In genomic region chr1:74733616-74734484, GRCh38 we compare ENCODE assay signal across 8 cellular contexts. TPM values are rescaled to one million over a fixed set of nuclear protein-coding genes. Genes with fewer than 3 reads are reported as not detected.
A peak's percentile ranks its signal among the peaks of the same experiment; 100 is the strongest.
DNase-seq lines count a peak whose midpoint lies in the region; ATAC-seq, FAIRE-seq and TF ChIP-seq lines count a peak whose summit lies in the region.

No MANE protein-coding gene starts in this region.

- H3K36me3 ChIP-seq in OCI-LY3 (replicated peaks; ENCODE audit: low read depth, low read length) (peaks cover 21% of the 10 kb centered on the region), pancreas (peaks cover 0 to 10% (median 0%) of the 10 kb centered on the region in 3 donors)

- H3K9ac ChIP-seq in OCI-LY3 (ENCODE audit: low read length), result peak overlapping the region; percentile 83

- ATAC-seq in Right ventricle myocardium superior (ENCODE audit: poor library complexity) (peak; percentile 78), pancreas (peak; percentile 56 to 83 (median 72))

- H3K4me2 ChIP-seq in OCI-LY3 (ENCODE audit: low read length), result peak overlapping the region; percentile 98

- WGBS in pancreas, 2 donors, result 19 to 20% methylated on average over 11 of the region's 11 CpGs

- peak overlapping the region; percentile 86 for H3K27ac ChIP-seq in OCI-LY3 (ENCODE audit: low read length)
- peak overlapping the region; percentile 79 to 97 (median 86) for H3K27ac ChIP-seq in pancreas

- intact Hi-C loops in Right ventricle myocardium superior (cut with DNase I), result no loop called here
- intact Hi-C loops in pancreas (cut with DNase I), result no loop called here

- TF ChIP-seq POLR2A in H54 (IDR thresholded peaks at IDR 0.05; ENCODE audit: low read depth, low read length), result no peak

- FAIRE-seq in H54 (lab: Jason Lieb, UNC) (peak; percentile 27), pancreas (lab: Jason Lieb, UNC) (no peak)

- H3K9me3 ChIP-seq in OCI-LY3 (ENCODE audit: insufficient read depth, low read length), result no peaks in the 10 kb centered on the region
- no peaks in the 10 kb centered on the region for H3K9me3 ChIP-seq in pancreas

- H3K4me1 ChIP-seq in OCI-LY3 (ENCODE audit: low read length), result peaks cover 19% of the 10 kb centered on the region
- H3K4me1 ChIP-seq in pancreas, result peaks cover 4 to 21% (median 6%) of the 10 kb centered on the region in 3 donors

- peak overlapping the region; percentile 63 for H2AFZ ChIP-seq in OCI-LY3 (ENCODE audit: low read depth, low read length)

- H3K79me2 ChIP-seq in OCI-LY3 (ENCODE audit: low read length), result peaks cover 19% of the 10 kb centered on the region

- no peaks in the 10 kb centered on the region for H4K20me1 ChIP-seq in OCI-LY3 (ENCODE audit: insufficient read depth, low read length)

- H3K4me3 ChIP-seq in GM08714 (ENCODE audit: low read length), result peak overlapping the region; percentile 91
- H3K4me3 ChIP-seq in OCI-LY3 (ENCODE audit: low read length), result peak overlapping the region; percentile 87
- H3K4me3 ChIP-seq in pancreas, result peak overlapping the region; percentile 54 to 70 (median 61)

- peak; percentile 16 for DNase-seq in H54 (ENCODE audit: insufficient read length, low spot score)
- peak; percentile 48 for DNase-seq in KG1 (lab: John Stamatoyannopoulos, UW)
- DNase-seq in activated naive CD8-positive, alpha-beta T cell treated with anti-CD3 and anti-CD28 coated beads, Interleukin-2, amount 50 U/mL, for 16 hours (ENCODE audit: low read depth, low spot score), result peak; percentile 1
- DNase-seq in Right ventricle myocardium superior, result no peak
- DNase-seq in pancreas, result peak in 3 of 6 donors; percentile 7 to 33 (median 17)
- no peak for DNase-seq in mesenteric fat pad (ENCODE audit: low spot score)

- peak; percentile 68 for TF ChIP-seq CTCF in OCI-LY3 (IDR thresholded peaks at IDR 0.05; ENCODE audit: low read depth, low read length)
- peak; percentile 47 to 70 (median 52) for TF ChIP-seq CTCF in pancreas (IDR thresholded peaks at IDR 0.05)

- H3K27me3 ChIP-seq in OCI-LY3 (ENCODE audit: low read depth, low read length) (no peaks in the 10 kb centered on the region), pancreas (no peaks in the 10 kb centered on the region)

RNA-seq across cellular contexts. Expression of gene TYW3, which starts 0.9 kb away (rescaled TPM):
- total RNA-seq in Right ventricle myocardium superior, result 18.5 TPM
- total RNA-seq in pancreas, result 10 to 100 TPM in 1 of 6 donors, 1 to 10 TPM in 5; 5.0 to 10.3 (median 8.1) TPM
- 10 to 100 TPM in 1 of 2 donors, 1 to 10 TPM in 1; 9.4 to 12.4 TPM for polyA plus RNA-seq in pancreas
- total RNA-seq in mesenteric fat pad, result 17.9 TPM

RNA-seq across cellular contexts. Expression of gene CRYZ, which starts 1.0 kb away (rescaled TPM):
- total RNA-seq in Right ventricle myocardium superior (37.5 TPM), pancreas (10 to 100 TPM; 39.3 to 65.5 (median 54.9) TPM), mesenteric fat pad (14.8 TPM)
- polyA plus RNA-seq in pancreas, result 10 to 100 TPM; 38.3 to 71.6 TPM

Comparison
In these comparisons a context has a peak if more than half of its experiments do, and no peak if none do; other contexts are left out.
1. DNase-seq: peak in H54 (single experiment), KG1 (single experiment) and activated naive CD8-positive, alpha-beta T cell treated with anti-CD3 and anti-CD28 coated beads, Interleukin-2, amount 50 U/mL, for 16 hours (single experiment); none in Right ventricle myocardium superior (single experiment) and mesenteric fat pad (single experiment).
2. Peak in every context shown above with its lines, with median percentiles within 50 percentile points of each other: H3K4me3 ChIP-seq.